ENCODE assay signal across 32 cellular contexts in genomic region chr4:48333587-48333986, GRCh38. TPM values are rescaled to one million over a fixed set of nuclear protein-coding genes. Genes with fewer than 3 reads are reported as not detected.
DNase-seq lines count a peak whose midpoint lies in the region; ATAC-seq and TF ChIP-seq lines count a peak whose summit lies in the region.
"Had no signal": no experiment of that assay in that cellular context is flagged by ENCODE, and none has a peak within 500 bp of the region (broad histone marks: within the 10 kb centered on the region; RNA-seq: fewer than 3 reads in every experiment).

No MANE protein-coding gene starts in this region.

- H3K36me3 Mint-ChIP-seq in effector memory CD8-positive, alpha-beta T cell (ENCODE audit: insufficient read depth), result no peaks in the 10 kb centered on the region
- H3K36me3 Mint-ChIP-seq: natural killer cell treated with Interleukin-12 subunit alpha and Interleukin-12 subunit beta and Interleukin-15 and Interleukin-18, amount 100 ng/mL, for 72 hours had no signal

- intact Hi-C loops in head of caudate nucleus (cut with DNase I), result no loop called here

- H3K27me3 Mint-ChIP-seq in effector memory CD8-positive, alpha-beta T cell, result peaks cover 0 to 11% of the 10 kb centered on the region in 2 donors
- H3K27me3 Mint-ChIP-seq: activated T-helper 17 cell treated with anti-CD3 and anti-CD28 coated beads, Interleukin-2, amount 50 U/mL, for 72 hours; CD4-positive, alpha-beta T cell had no signal

- H3K27me3 ChIP-seq in RWPE2 (ENCODE audit: insufficient read depth, poor library complexity, severe bottlenecking), result no peaks in the 10 kb centered on the region
- H3K27me3 ChIP-seq: heart left ventricle, upper lobe of right lung had no signal

- CTCF ChIA-PET in HEK293 (lab: Yijun Ruan, JAX), result interaction anchor here (0.6 to 0.7 kb wide), 2 partner anchors 263 to 364 kb away, joined by 4 to 5 read pairs; no protein-coding TSS in a partner anchor

- no peak overlapping the region for H3K4me3 Mint-ChIP-seq in effector memory CD8-positive, alpha-beta T cell
- H3K4me3 Mint-ChIP-seq: activated naive CD4-positive, alpha-beta T cell treated with anti-CD3 and anti-CD28 coated beads, Interleukin-2, amount 50 U/mL, for 24 hours; activated T-helper 17 cell treated with anti-CD3 and anti-CD28 coated beads, Interleukin-2, amount 50 U/mL, for 72 hours; CD4-positive, alpha-beta T cell; H9; natural killer cell treated with Interleukin-12 subunit alpha and Interleukin-12 subunit beta and Interleukin-15 and Interleukin-18, amount 100 ng/mL, for 72 hours had no signal

- ATAC-seq in RWPE2 (ENCODE audit: low read depth), result no peak; the same call in 2 of the 3 replicates
- ATAC-seq in effector memory CD8-positive, alpha-beta T cell (replicated peaks), result no peak
- no peak for ATAC-seq in GM21723 (IDR thresholded peaks at IDR 0.05; ENCODE audit: unreplicated experiment)
- ATAC-seq: A549; activated T-helper 17 cell treated with anti-CD3 and anti-CD28 coated beads, Interleukin-2, amount 50 U/mL, for 72 hours; heart left ventricle; natural killer cell treated with Interleukin-12 subunit alpha and Interleukin-12 subunit beta and Interleukin-15 and Interleukin-18, amount 100 ng/mL, for 72 hours; Panc1 had no signal

- no peaks in the 10 kb centered on the region for H3K9me3 Mint-ChIP-seq in effector memory CD8-positive, alpha-beta T cell
- H3K9me3 Mint-ChIP-seq: activated naive CD4-positive, alpha-beta T cell treated with anti-CD3 and anti-CD28 coated beads, Interleukin-2, amount 50 U/mL, for 24 hours; activated T-helper 17 cell treated with anti-CD3 and anti-CD28 coated beads, Interleukin-2, amount 50 U/mL, for 72 hours; CD4-positive, alpha-beta T cell; H9; natural killer cell treated with Interleukin-12 subunit alpha and Interleukin-12 subunit beta and Interleukin-15 and Interleukin-18, amount 100 ng/mL, for 72 hours had no signal

- H3K9me3 ChIP-seq in HEK293 (ENCODE audit: control insufficient read depth, insufficient read depth, low read depth, low read length) (no peaks in the 10 kb centered on the region), RWPE2 (ENCODE audit: severe bottlenecking) (no peaks in the 10 kb centered on the region)
- H3K9me3 ChIP-seq: A549, heart left ventricle, upper lobe of right lung had no signal

- POLR2A ChIA-PET in HEK293 (lab: Yijun Ruan, JAX), result no interaction called here

- H3K4me3 ChIP-seq in HEK293 (ENCODE audit: low read depth, low read length) (no peak overlapping the region), RWPE2 (ENCODE audit: severe bottlenecking) (no peak overlapping the region)
- H3K4me3 ChIP-seq: A549, heart left ventricle, lung, upper lobe of right lung had no signal

- H3K27ac ChIP-seq in HEK293 (ENCODE audit: extremely low read depth, low read depth, low read length) (no peak overlapping the region), RWPE2 (ENCODE audit: poor library complexity, severe bottlenecking) (peak overlapping the region; percentile 58)
- H3K27ac ChIP-seq: A549, heart left ventricle, HL-60, upper lobe of right lung had no signal

- no peaks in the 10 kb centered on the region for H3K36me3 ChIP-seq in HEK293 (ENCODE audit: control insufficient read depth in 2 of 2, insufficient read depth in 1 of 2, low read length in 2 of 2)
- H3K36me3 ChIP-seq in RWPE2 (ENCODE audit: low read depth), result no peaks in the 10 kb centered on the region
- H3K36me3 ChIP-seq: heart left ventricle, upper lobe of right lung had no signal

- no peak overlapping the region for H3K27ac Mint-ChIP-seq in effector memory CD8-positive, alpha-beta T cell
- H3K27ac Mint-ChIP-seq: activated naive CD4-positive, alpha-beta T cell treated with anti-CD3 and anti-CD28 coated beads, Interleukin-2, amount 50 U/mL, for 24 hours; activated T-helper 17 cell treated with anti-CD3 and anti-CD28 coated beads, Interleukin-2, amount 50 U/mL, for 72 hours; CD4-positive, alpha-beta T cell; H9 had no signal

- H3K4me1 ChIP-seq in HEK293 (ENCODE audit: control insufficient read depth, insufficient read depth, low read length) (0 out of 2 replicates have a peak, but pooled peaks cover 2% of the 10 kb centered on the region), RWPE2 (ENCODE audit: insufficient read depth, poor library complexity, severe bottlenecking) (peaks cover 67% of the 10 kb centered on the region)
- H3K4me1 ChIP-seq: upper lobe of right lung had no signal

- DNase-seq in A172 (ENCODE audit: low spot score), result peak; percentile 49
- DNase-seq in RWPE2 (ENCODE audit: low spot score), result no peak
- DNase-seq in kidney tubule cell (ENCODE audit: low spot score), result peak; percentile 75
- DNase-seq in effector memory CD8-positive, alpha-beta T cell, result no peak
- DNase-seq in head of caudate nucleus, result no peak
- DNase-seq in stimulated activated CD4-positive, alpha-beta T cell treated with anti-CD3 and anti-CD28 coated beads, Interleukin-2, amount 100 ng/mL, for 48 hours, result no peak
- DNase-seq: activated CD4-positive, alpha-beta T cell treated with anti-CD3 and anti-CD28 coated beads for 4 hours; amniotic stem cell; CD4-positive, alpha-beta T cell; effector CD8-positive, alpha-beta T cell; erythroblast; H9; heart left ventricle; islet precursor cell; Karpas-422; NCI-H1436 treated with DMSO at 0.1 percent for 48 hours; NCI-H2081 treated with DMSO at 0.1 percent for 48 hours; NCI-H345; NCI-H748 treated with DMSO at 0.1 percent for 48 hours; occipital lobe; SIG-M5; stimulated activated naive CD4-positive, alpha-beta T cell; upper lobe of right lung had no signal

- no peaks in the 10 kb centered on the region for H3K4me1 Mint-ChIP-seq in effector memory CD8-positive, alpha-beta T cell (ENCODE audit: low read depth in 2 of 2)

- TF ChIP-seq CTCF in HEK293 (tag by site-specific recombination; IDR thresholded peaks at IDR 0.05) (no peak), RWPE2 (IDR thresholded peaks at IDR 0.05; ENCODE audit: poor library complexity, severe bottlenecking) (no peak)

TF ChIP-seq in HEK293, 187 proteins besides CTCF, POLR2A, EP300 and RAD21 (continues in another document):
- TF ChIP-seq KLF9 (tag by site-specific recombination; IDR thresholded peaks at IDR 0.05; ENCODE audit: low read depth) (no peak), ZNF791 (tag by site-specific recombination; IDR thresholded peaks at IDR 0.05) (no peak), GLI4 (tag by site-specific recombination; IDR thresholded peaks at IDR 0.05) (no peak), ZBTB10 (tag by site-specific recombination; IDR thresholded peaks at IDR 0.05) (no peak), FEZF1 (tag by site-specific recombination; IDR thresholded peaks at IDR 0.05) (peak; percentile 71), KLF10 (tag by site-specific recombination; IDR thresholded peaks at IDR 0.05) (no peak), AEBP2 (tag by site-specific recombination; IDR thresholded peaks at IDR 0.05; ENCODE audit: borderline replicate concordance) (no peak), SETDB1 (IDR thresholded peaks at IDR 0.05; ENCODE audit: insufficient read length, low read length) (no peak), PRDM6 (tag by site-specific recombination; IDR thresholded peaks at IDR 0.05) (peak; percentile 66), EGR2 (tag by site-specific recombination; IDR thresholded peaks at IDR 0.05; ENCODE audit: low read depth) (no peak)

RNA-seq across cellular contexts. Expression of gene SLAIN2, which starts 7.7 kb away (rescaled TPM):
- 38.1 and 41.7 TPM in 2 replicates for total RNA-seq in A172 (2014; rRNA removed; shearing (Covaris generic))

Comparison
In these comparisons a context has a peak if more than half of its experiments do, and no peak if none do; other contexts are left out.
1. DNase-seq: peak in A172 (single experiment) and kidney tubule cell (single experiment); none in RWPE2 (single experiment), effector memory CD8-positive, alpha-beta T cell (0 of 3), head of caudate nucleus (0 of 42) and stimulated activated CD4-positive, alpha-beta T cell treated with anti-CD3 and anti-CD28 coated beads, Interleukin-2, amount 100 ng/mL, for 48 hours (0 of 2).